ENCODE assay signal across 9 cellular contexts in the genomic region with DNA sequence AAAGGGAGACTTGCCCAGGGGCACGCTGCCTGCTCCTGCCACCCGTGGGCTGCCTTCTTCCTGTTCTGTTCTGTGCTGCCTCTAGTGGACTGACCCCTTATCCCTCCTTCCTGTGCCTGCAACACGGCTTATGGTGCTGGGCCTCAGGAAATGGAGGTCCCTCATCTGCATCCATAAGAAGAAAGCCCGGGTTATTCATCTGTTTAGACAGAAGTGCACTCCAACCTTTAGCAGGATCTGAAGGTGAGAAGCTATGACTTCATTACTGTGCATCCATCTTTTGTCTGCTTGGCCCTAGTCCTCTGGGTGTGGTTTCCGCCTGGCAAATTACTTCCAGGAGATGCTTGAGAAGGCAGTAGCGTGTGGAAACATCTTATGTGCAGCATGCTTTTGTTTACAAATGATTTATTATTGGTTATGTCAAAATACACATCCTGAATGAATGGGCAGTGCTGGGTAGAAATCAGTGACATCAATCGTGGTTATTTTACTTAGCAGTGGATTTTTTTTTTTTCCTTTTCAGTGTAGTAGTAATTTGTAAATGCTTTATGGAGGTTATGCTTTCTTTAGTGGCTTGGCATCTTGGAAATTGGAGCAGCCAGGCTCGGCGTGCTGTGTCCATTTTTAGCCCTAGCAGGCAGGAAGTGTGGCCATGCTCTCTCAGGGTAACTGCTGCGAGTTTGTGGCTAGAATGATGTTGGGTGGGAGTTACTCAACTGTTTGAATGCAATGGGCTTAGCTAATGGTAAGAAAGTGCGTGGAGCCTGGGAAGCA. TPM values are rescaled to one million over a fixed set of nuclear protein-coding genes. Genes with fewer than 3 reads are reported as not detected.
DNase-seq lines count a peak whose midpoint lies in the region; ATAC-seq and TF ChIP-seq lines count a peak whose summit lies in the region.
"Had no signal": no experiment of that assay in that cellular context is flagged by ENCODE, and none has a peak within 500 bp of the region (broad histone marks: within the 10 kb centered on the region; RNA-seq: fewer than 3 reads in every experiment).

No MANE protein-coding gene starts in this region.

- intact Hi-C loops in activated CD8-positive, alpha-beta T cell treated with anti-CD3 and anti-CD28 coated beads for 36 hours (cut with micrococcal nuclease): no loop called here
- intact Hi-C loops in transverse colon (cut with DNase I; ENCODE audit: low total_unique reads): no loop called here

- CTCF ChIA-PET in activated CD8-positive, alpha-beta T cell treated with anti-CD3 and anti-CD28 coated beads for 36 hours (lab: Charles Lee): interaction anchor here (0.7 to 3.2 kb wide), 4 partner anchors 13 to 149 kb away, joined by 3 to 12 read pairs (median 4); a partner anchor contains a TSS
- CTCF ChIA-PET in activated CD8-positive, alpha-beta T cell treated with anti-CD3 and anti-CD28 coated beads, Interleukin-2, amount 10 ng/mL, durations not matched to agents 7 days and 5 days (lab: Charles Lee): interaction anchor here (1.0 to 1.1 kb wide), 2 partner anchors 20 to 92 kb away, joined by 3 read pairs; no protein-coding TSS in a partner anchor

- TF ChIP-seq EP300 in transverse colon (IDR thresholded peaks at IDR 0.05; ENCODE audit: low read depth): no peak

- no peaks in the 10 kb centered on the region for H3K27me3 ChIP-seq in transverse colon

- peaks cover 0 to 32% (median 0%) of the 10 kb centered on the region in 4 donors for H3K4me1 ChIP-seq in transverse colon

- H3K4me3 Mint-ChIP-seq in activated CD8-positive, alpha-beta T cell treated with anti-CD3 and anti-CD28 coated beads for 36 hours: no peak overlapping the region
- no peak overlapping the region for H3K4me3 Mint-ChIP-seq in activated CD8-positive, alpha-beta T cell treated with anti-CD3 and anti-CD28 coated beads, Interleukin-2, amount 10 ng/mL, durations not matched to agents 7 days and 5 days

- peak overlapping the region; percentile 24 to 63 (median 42) for H3K27ac ChIP-seq in transverse colon

- H3K4me1 Mint-ChIP-seq in activated CD8-positive, alpha-beta T cell treated with anti-CD3 and anti-CD28 coated beads for 36 hours (ENCODE audit: low read depth): peaks cover 9% of the 10 kb centered on the region
- H3K4me1 Mint-ChIP-seq in activated CD8-positive, alpha-beta T cell treated with anti-CD3 and anti-CD28 coated beads, Interleukin-2, amount 10 ng/mL, durations not matched to agents 7 days and 5 days (ENCODE audit: low read depth): peaks cover 9% of the 10 kb centered on the region

- no peaks in the 10 kb centered on the region for H3K27me3 Mint-ChIP-seq in activated CD8-positive, alpha-beta T cell treated with anti-CD3 and anti-CD28 coated beads for 36 hours
- H3K27me3 Mint-ChIP-seq in activated CD8-positive, alpha-beta T cell treated with anti-CD3 and anti-CD28 coated beads, Interleukin-2, amount 10 ng/mL, durations not matched to agents 7 days and 5 days (ENCODE audit: low read depth): no peaks in the 10 kb centered on the region

- no peak for TF ChIP-seq POLR2A in transverse colon (IDR thresholded peaks at IDR 0.05)

- in situ Hi-C loops in transverse colon (cut with MboI; ENCODE audit: low pct_ligation_motif_present in 1 of 4, low pct_unique_long_range_greater_than_20kb in 1 of 4, low sequenced_read_pairs in 3 of 4): loop anchor here in 2 of 4 donors (10.0 to 25.0 kb wide), 2 partner anchors 75 to 93 kb away; no protein-coding TSS in a partner anchor

- no peaks in the 10 kb centered on the region for H3K36me3 ChIP-seq in transverse colon

- POLR2A ChIA-PET in activated CD8-positive, alpha-beta T cell treated with anti-CD3 and anti-CD28 coated beads for 36 hours (lab: Charles Lee): no interaction called here
- POLR2A ChIA-PET in activated CD8-positive, alpha-beta T cell treated with anti-CD3 and anti-CD28 coated beads, Interleukin-2, amount 10 ng/mL, durations not matched to agents 7 days and 5 days (lab: Charles Lee): no interaction called here

- ATAC-seq in activated CD8-positive, alpha-beta T cell treated with anti-CD3 and anti-CD28 coated beads for 36 hours: peak; percentile 64
- ATAC-seq in activated CD8-positive, alpha-beta T cell treated with anti-CD3 and anti-CD28 coated beads, Interleukin-2, amount 10 ng/mL, durations not matched to agents 7 days and 5 days: no peak
- no peak for ATAC-seq in HG02884 (IDR thresholded peaks at IDR 0.05; ENCODE audit: unreplicated experiment)

- DNase-seq in activated CD8-positive, alpha-beta T cell treated with anti-CD3 and anti-CD28 coated beads for 36 hours: peak; percentile 24
- DNase-seq in activated CD8-positive, alpha-beta T cell treated with anti-CD3 and anti-CD28 coated beads, Interleukin-2, amount 10 ng/mL, durations not matched to agents 7 days and 5 days: no peak
- peak; percentile 87 for DNase-seq in SKM-1 treated with dmso at 0.1 percent for 144 hours (lab: John Stamatoyannopoulos, UW; ENCODE audit: unreplicated experiment)
- peak; percentile 51 for DNase-seq in iPS-NIHi7 (ENCODE audit: extremely low spot score)
- no peak for DNase-seq in transverse colon
- no peak for DNase-seq in mesenteric fat pad (ENCODE audit: low spot score)
- no peak for DNase-seq in activated naive CD4-positive, alpha-beta T cell (lab: John Stamatoyannopoulos, UW)

- no peak for TF ChIP-seq CTCF in activated CD8-positive, alpha-beta T cell treated with anti-CD3 and anti-CD28 coated beads for 36 hours (IDR thresholded peaks at IDR 0.05)
- TF ChIP-seq CTCF in transverse colon (IDR thresholded peaks at IDR 0.05): peak in 2 of 5 experiments; percentile 7 to 10

- H3K27ac Mint-ChIP-seq in activated CD8-positive, alpha-beta T cell treated with anti-CD3 and anti-CD28 coated beads for 36 hours: no peak overlapping the region
- H3K27ac Mint-ChIP-seq in activated CD8-positive, alpha-beta T cell treated with anti-CD3 and anti-CD28 coated beads, Interleukin-2, amount 10 ng/mL, durations not matched to agents 7 days and 5 days: no peak overlapping the region

- H3K4me3 ChIP-seq in transverse colon: no peak overlapping the region

- H3K9me3 ChIP-seq in transverse colon: no peaks in the 10 kb centered on the region

- WGBS in transverse colon (ENCODE audit: low coverage in 1 of 2), 2 donors: 25 to 52% methylated on average over 4 to 11 of the region's 11 CpGs

- H3K36me3 Mint-ChIP-seq in activated CD8-positive, alpha-beta T cell treated with anti-CD3 and anti-CD28 coated beads for 36 hours (ENCODE audit: low read depth): no peaks in the 10 kb centered on the region
- no peaks in the 10 kb centered on the region for H3K36me3 Mint-ChIP-seq in activated CD8-positive, alpha-beta T cell treated with anti-CD3 and anti-CD28 coated beads, Interleukin-2, amount 10 ng/mL, durations not matched to agents 7 days and 5 days (ENCODE audit: low read depth)

- H3K9me3 Mint-ChIP-seq in activated CD8-positive, alpha-beta T cell treated with anti-CD3 and anti-CD28 coated beads for 36 hours: no peaks in the 10 kb centered on the region
- H3K9me3 Mint-ChIP-seq in activated CD8-positive, alpha-beta T cell treated with anti-CD3 and anti-CD28 coated beads, Interleukin-2, amount 10 ng/mL, durations not matched to agents 7 days and 5 days (ENCODE audit: insufficient read depth): no peaks in the 10 kb centered on the region

RNA-seq across cellular contexts. Expression of a gene that starts 12.7 kb away (rescaled TPM):
- 10 to 100 TPM; 19.9 to 22.3 TPM for total RNA-seq in activated CD8-positive, alpha-beta T cell treated with anti-CD3 and anti-CD28 coated beads for 36 hours
- 10 to 100 TPM; 21.4 to 24.5 TPM for total RNA-seq in activated CD8-positive, alpha-beta T cell treated with anti-CD3 and anti-CD28 coated beads, Interleukin-2, amount 10 ng/mL, durations not matched to agents 7 days and 5 days
- total RNA-seq in transverse colon (10 to 100 TPM; 25.7 to 43.6 (median 26.7) TPM), mesenteric fat pad (49.7 TPM)

RNA-seq across cellular contexts. Expression of a gene that starts 26.9 kb away (rescaled TPM):
- not detected for total RNA-seq in activated CD8-positive, alpha-beta T cell treated with anti-CD3 and anti-CD28 coated beads for 36 hours
- total RNA-seq in activated CD8-positive, alpha-beta T cell treated with anti-CD3 and anti-CD28 coated beads, Interleukin-2, amount 10 ng/mL, durations not matched to agents 7 days and 5 days: not detected
- 100 to 1,000 TPM in 2 of 4 donors, 10 to 100 TPM in 2; 35.2 to 167 (median 77.1) TPM for total RNA-seq in transverse colon
- 0.29 TPM for total RNA-seq in mesenteric fat pad
- total RNA-seq: temporal lobe had no signal

Comparison
In these comparisons a context has a peak if more than half of its experiments do, and no peak if none do; other contexts are left out.
1. DNase-seq: peak in activated CD8-positive, alpha-beta T cell treated with anti-CD3 and anti-CD28 coated beads for 36 hours (single experiment), SKM-1 treated with dmso at 0.1 percent for 144 hours (single experiment) and iPS-NIHi7 (single experiment); none in activated CD8-positive, alpha-beta T cell treated with anti-CD3 and anti-CD28 coated beads, Interleukin-2, amount 10 ng/mL, durations not matched to agents 7 days and 5 days (single experiment), transverse colon (single experiment), mesenteric fat pad (single experiment) and activated naive CD4-positive, alpha-beta T cell (0 of 4).
2. RNA of a gene that starts 26.9 kb away (total RNA-seq): 35.2 to 167 TPM in transverse colon; 0.29 TPM in mesenteric fat pad (single experiment), not detected in activated CD8-positive, alpha-beta T cell treated with anti-CD3 and anti-CD28 coated beads for 36 hours and not detected in activated CD8-positive, alpha-beta T cell treated with anti-CD3 and anti-CD28 coated beads, Interleukin-2, amount 10 ng/mL, durations not matched to agents 7 days and 5 days; every median in the first group is over 10 times any median in the second.